Comparison of ENCODE assay signal across 8 cellular contexts in genomic region chr7:102287082-102287464, GRCh38. TPM values are rescaled to one million over a fixed set of nuclear protein-coding genes. Genes with fewer than 3 reads are reported as not detected.
DNase-seq lines count a peak whose midpoint lies in the region; ATAC-seq, FAIRE-seq and TF ChIP-seq lines count a peak whose summit lies in the region.

No MANE protein-coding gene starts in this region.

- peak; percentile 32 for ATAC-seq in RWPE2 (ENCODE audit: low read depth)
- no peak for ATAC-seq in HG02884 (IDR thresholded peaks at IDR 0.05; ENCODE audit: unreplicated experiment)

- peak; percentile 64 for DNase-seq in NCI-H1436 (lab: John Stamatoyannopoulos, UW)
- no peak for DNase-seq in NCI-H1436 treated with DMSO at 0.1 percent for 48 hours (lab: John Stamatoyannopoulos, UW)
- DNase-seq in RWPE2 (ENCODE audit: low spot score) = no peak
- no peak for DNase-seq in fibroblast of the aortic adventitia (ENCODE audit: low read depth)
- DNase-seq in retinal pigment epithelial cell (ENCODE audit: low read depth) = no peak
- no peak for DNase-seq in RCC 7860 (ENCODE audit: low spot score)
- no peak for DNase-seq in activated CD4-positive, CD25-positive, alpha-beta regulatory T cell (lab: John Stamatoyannopoulos, UW)

- peak overlapping the region; percentile 92 for H3K4me3 ChIP-seq in RWPE2 (ENCODE audit: severe bottlenecking)
- H3K4me3 ChIP-seq in fibroblast of the aortic adventitia (ENCODE audit: low read depth, low read length) = peak overlapping the region; percentile 70
- H3K4me3 ChIP-seq in retinal pigment epithelial cell (ENCODE audit: low read length) = peak overlapping the region; percentile 58

- FAIRE-seq in RCC 7860 (lab: Jason Lieb, UNC) = no peak

- H3K9me3 ChIP-seq in RWPE2 (ENCODE audit: severe bottlenecking) = no peaks in the 10 kb centered on the region

- no peaks in the 10 kb centered on the region for H3K27me3 ChIP-seq in RWPE2 (ENCODE audit: insufficient read depth, poor library complexity, severe bottlenecking)

- no peaks in the 10 kb centered on the region for H3K4me1 ChIP-seq in RWPE2 (ENCODE audit: insufficient read depth, poor library complexity, severe bottlenecking)

- no peak for TF ChIP-seq CTCF in RWPE2 (IDR thresholded peaks at IDR 0.05; ENCODE audit: poor library complexity, severe bottlenecking)
- no peak for TF ChIP-seq CTCF in fibroblast of the aortic adventitia (IDR thresholded peaks at IDR 0.05; ENCODE audit: insufficient read depth, low read length)
- no peak for TF ChIP-seq CTCF in retinal pigment epithelial cell (conservative IDR thresholded peaks at IDR 0.05; ENCODE audit: low read depth, low read length)

- H3K36me3 ChIP-seq in RWPE2 (ENCODE audit: low read depth) = no peaks in the 10 kb centered on the region

- no peak overlapping the region for H3K27ac ChIP-seq in RWPE2 (ENCODE audit: poor library complexity, severe bottlenecking)

RNA-seq across cellular contexts. Expression of gene SH2B2, which starts 0.4 kb away (rescaled TPM):
- 2.0 and 4.9 TPM in 2 replicates for total RNA-seq in fibroblast of the aortic adventitia (ENCODE audit: low replicate concordance)
